ENCODE assay signal across 8 cellular contexts in the genomic region with DNA sequence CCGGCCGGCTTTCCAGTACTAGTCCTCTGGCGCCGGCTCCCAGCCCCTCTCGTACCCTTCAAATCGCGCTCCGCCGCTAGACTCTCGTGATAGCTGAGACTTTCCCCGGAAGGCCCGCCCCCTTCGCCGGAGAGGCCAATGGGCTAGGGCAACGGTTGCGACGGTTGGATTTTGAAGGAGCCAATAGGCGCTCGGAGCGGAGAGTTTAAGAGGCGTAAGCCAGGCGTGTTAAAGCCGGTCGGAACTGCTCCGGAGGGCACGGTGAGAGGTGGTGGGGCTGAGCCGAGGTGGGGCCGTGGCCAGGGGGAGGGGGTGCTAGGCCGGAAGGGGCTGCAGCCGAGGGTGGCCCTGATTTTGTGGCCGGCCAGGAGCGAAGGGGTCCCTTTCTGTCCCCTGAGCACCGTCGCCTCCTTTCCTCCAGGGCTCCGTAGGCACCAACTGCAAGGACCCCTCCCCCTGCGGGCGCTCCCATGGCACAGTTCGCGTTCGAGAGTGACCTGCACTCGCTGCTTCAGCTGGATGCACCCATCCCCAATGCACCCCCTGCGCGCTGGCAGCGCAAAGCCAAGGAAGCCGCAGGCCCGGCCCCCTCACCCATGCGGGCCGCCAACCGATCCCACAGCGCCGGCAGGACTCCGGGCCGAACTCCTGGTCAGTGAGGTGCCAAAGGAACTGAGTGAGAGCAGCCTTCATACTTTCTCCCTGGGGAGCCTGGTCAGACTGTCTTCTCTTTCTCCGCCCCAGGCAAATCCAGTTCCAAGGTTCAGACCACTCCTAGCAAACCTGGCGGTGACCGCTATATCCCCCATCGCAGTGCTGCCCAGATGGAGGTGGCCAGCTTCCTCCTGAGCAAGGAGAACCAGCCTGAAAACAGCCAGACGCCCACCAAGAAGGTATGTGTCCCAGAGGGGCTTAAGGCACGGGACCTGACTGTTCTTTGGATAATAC. TPM values are rescaled to one million over a fixed set of nuclear protein-coding genes. Genes with fewer than 3 reads are reported as not detected.
DNase-seq lines count a peak whose midpoint lies in the region; ATAC-seq, FAIRE-seq and TF ChIP-seq lines count a peak whose summit lies in the region.

A gene (plus strand): TSS at position 236 of the 948 bp plus-strand sequence. CDS start 235 bp downstream, at position 471.

- TF ChIP-seq EP300 in sigmoid colon (IDR thresholded peaks at IDR 0.05) = no peak

- ATAC-seq in GM18520 (IDR thresholded peaks at IDR 0.05; ENCODE audit: unreplicated experiment) (peak; percentile 90), HG03064 (IDR thresholded peaks at IDR 0.05; ENCODE audit: low read depth, unreplicated experiment) (peak; percentile 94), body of pancreas (peak; percentile 99)

- DNase-seq in NCI-H2107 treated with DMSO at 0.1 percent for 48 hours (lab: John Stamatoyannopoulos, UW; ENCODE audit: unreplicated experiment) (peak; percentile 98), body of pancreas (peak; percentile 98 to 99 (median 99)), iPS DF 19.7 (ENCODE audit: low read depth, low spot score) (peak; percentile 94), sigmoid colon (peak; percentile 99)

- H3K4me3 ChIP-seq in body of pancreas (peak within 1 kb of the TSS; percentile 16 to 20), sigmoid colon (peak within 1 kb of the TSS; percentile 52 to 78 (median 60))

- TF ChIP-seq POLR2A in body of pancreas (IDR thresholded peaks at IDR 0.05) = peak in 1 of 3 donors; percentile 3
- TF ChIP-seq POLR2A in sigmoid colon (IDR thresholded peaks at IDR 0.05) = no peak

- peaks cover 0 to 10% of the 10 kb centered on the region in 2 donors for H3K36me3 ChIP-seq in body of pancreas (replicated peaks in 1 of 2; ENCODE audit: insufficient read depth in 1 of 2, low read depth in 2 of 2)
- peaks cover 7 to 34% (median 12%) of the 10 kb centered on the region in 4 donors for H3K36me3 ChIP-seq in sigmoid colon

- H3K4me1 ChIP-seq in body of pancreas = peaks cover 13% of the 10 kb centered on the region
- H3K4me1 ChIP-seq in sigmoid colon = peaks cover 0 to 18% (median 13%) of the 10 kb centered on the region in 4 donors

- H3K27ac ChIP-seq in 22Rv1 (peak within 1 kb of the TSS; percentile 95), body of pancreas (peak within 1 kb of the TSS; percentile 79 to 93 (median 86)), sigmoid colon (peak within 1 kb of the TSS; percentile 88 to 96 (median 92))

- intact Hi-C loops in body of pancreas (cut with DNase I) (loop anchor here (10.0 kb wide), 1 partner anchor 64 kb away; no protein-coding TSS in a partner anchor), sigmoid colon (cut with DNase I) (loop anchor here (5.0 kb wide), 1 partner anchor 93 kb away; a partner anchor contains a TSS)

- H3K9me3 ChIP-seq in body of pancreas (no peaks in the 10 kb centered on the region), sigmoid colon (no peaks in the 10 kb centered on the region)

- H3K27me3 ChIP-seq in body of pancreas (no peaks in the 10 kb centered on the region), sigmoid colon (no peaks in the 10 kb centered on the region)

- WGBS in body of pancreas, 2 donors = 3 to 5% methylated on average over 21 to 55 of the region's 59 CpGs
- 1 to 3% methylated on average over 59 of the region's 59 CpGs for WGBS in sigmoid colon, 2 donors

- TF ChIP-seq CTCF in 22Rv1 (IDR thresholded peaks at IDR 0.05) = no peak
- TF ChIP-seq CTCF in body of pancreas (IDR thresholded peaks at IDR 0.05) = no peak
- no peak for TF ChIP-seq CTCF in sigmoid colon (IDR thresholded peaks at IDR 0.05)

- peak; percentile 55 for FAIRE-seq in TTC549 (lab: Jason Lieb, UNC)

RNA-seq across cellular contexts. Expression of the gene that starts here (rescaled TPM):
- 1 to 10 TPM in 1 of 2 donors, not detected in 1; 2.3 TPM for total RNA-seq in body of pancreas
- 1 to 10 TPM in 2 of 4 donors, under 1 TPM in 2; 0.66 to 3.4 (median 1.2) TPM for total RNA-seq in sigmoid colon
- polyA plus RNA-seq in sigmoid colon = 10 to 100 TPM; 11.4 to 65.7 (median 17.1) TPM

Comparison
In these comparisons a context has a peak if more than half of its experiments do, and no peak if none do; other contexts are left out.
1. Peak in every context shown above with its lines: DNase-seq, ATAC-seq, H3K4me3 ChIP-seq and H3K27ac ChIP-seq.